ENCODE assay signal across 20 cellular contexts in genomic region chr16:79391395-79391794, GRCh38.
"Had no signal": no experiment of that assay in that cellular context is flagged by ENCODE, and none has a peak within 500 bp of the region (broad histone marks: within the 10 kb centered on the region; RNA-seq: fewer than 3 reads in every experiment).

No MANE protein-coding gene starts in this region.

- H3K36me3 Mint-ChIP-seq: memory B cell, mesothelial cell of epicardium had no signal

- H3K9me3 Mint-ChIP-seq: mesothelial cell of epicardium had no signal

- H3K27ac ChIP-seq: esophagus squamous epithelium, gastroesophageal sphincter, left ventricle myocardium inferior, lower lobe of right lung, pancreas, suprapubic skin, thyroid gland, upper lobe of left lung, uterus had no signal

- H3K4me3 ChIP-seq: esophagus squamous epithelium, gastroesophageal sphincter, left ventricle myocardium inferior, lower lobe of right lung, pancreas, smooth muscle cell, suprapubic skin, thyroid gland, upper lobe of left lung, uterus had no signal

- H3K4me3 Mint-ChIP-seq: memory B cell, mesothelial cell of epicardium, nephron had no signal

- H3K4me1 ChIP-seq: esophagus squamous epithelium, gastroesophageal sphincter, lower lobe of right lung, pancreas, suprapubic skin, thyroid gland, uterus had no signal

- H3K36me3 ChIP-seq: esophagus squamous epithelium, gastroesophageal sphincter, left ventricle myocardium inferior, lower lobe of right lung, pancreas, suprapubic skin, thyroid gland, upper lobe of left lung, uterus had no signal

- H3K27ac Mint-ChIP-seq: memory B cell, mesothelial cell of epicardium, progenitor cell of endocrine pancreas had no signal

- H3K9me3 ChIP-seq: esophagus squamous epithelium, gastroesophageal sphincter, left ventricle myocardium inferior, lower lobe of right lung, pancreas, suprapubic skin, thyroid gland, upper lobe of left lung, uterus had no signal

- H3K4me2 ChIP-seq: smooth muscle cell had no signal

- DNase-seq: esophagus squamous epithelium; foreskin fibroblast; glutamatergic neuron; left ventricle myocardium inferior; lower lobe of right lung; occipital lobe; pancreas; right cardiac atrium; stimulated activated CD4-positive, alpha-beta T cell treated with anti-CD3 and anti-CD28 coated beads, Interleukin-2, amount 100 ng/mL, for 48 hours; stimulated activated naive CD8-positive, alpha-beta T cell treated with anti-CD3 and anti-CD28 coated beads, Interleukin-15, Interleukin-2, amounts not matched to agents 100 U/mL and 50 U/mL, for 24 hours; thyroid gland; upper lobe of left lung; uterus had no signal

- H3K4me1 Mint-ChIP-seq: memory B cell had no signal

- H3K27me3 ChIP-seq: esophagus squamous epithelium, gastroesophageal sphincter, pancreas, suprapubic skin, thyroid gland, upper lobe of left lung, uterus had no signal

- ATAC-seq: gastroesophageal sphincter; lower lobe of right lung; pancreas; right cardiac atrium; stimulated activated naive CD8-positive, alpha-beta T cell treated with anti-CD3 and anti-CD28 coated beads, Interleukin-15, Interleukin-2, amounts not matched to agents 100 U/mL and 50 U/mL, for 24 hours had no signal
